In genomic region chr1:221829327-221830011, GRCh38 we compare ENCODE assay signal across 8 cellular contexts.
DNase-seq lines count a peak whose midpoint lies in the region; ATAC-seq and TF ChIP-seq lines count a peak whose summit lies in the region.

No MANE protein-coding gene starts in this region.

- peaks cover 12 to 18% (median 15%) of the 10 kb centered on the region in 3 donors for H3K4me1 Mint-ChIP-seq in IgD-negative memory B cell

- WGBS in hepatocyte (ENCODE audit: low lambda C conversion rate, missing lambda C conversion rate) = 74% methylated on average over 5 of the region's 5 CpGs

- H3K79me2 ChIP-seq in hepatocyte = no peaks in the 10 kb centered on the region

- no peaks in the 10 kb centered on the region for H3K27me3 Mint-ChIP-seq in IgD-negative memory B cell

- H3K27ac Mint-ChIP-seq in IgD-negative memory B cell = peak overlapping the region in 2 of 3 donors; percentile 37 to 49

- H3K4me3 ChIP-seq in hepatocyte = no peak overlapping the region

- DNase-seq in AG20443 (ENCODE audit: low spot score) = peak; percentile 86
- DNase-seq in activated effector memory CD4-positive, alpha-beta T cell treated with anti-CD3 and anti-CD28 coated beads, Interleukin-2, amount 50 U/mL, for 16 hours = peak; percentile 81
- DNase-seq in lung microvascular endothelial cell (ENCODE audit: low read depth in 2 of 2) = peak; percentile 91 to 96
- no peak for DNase-seq in hepatocyte (ENCODE audit: low spot score)
- DNase-seq in LoVo (ENCODE audit: low spot score) = no peak

- no peak for TF ChIP-seq CTCF in hepatocyte (IDR thresholded peaks at IDR 0.05; ENCODE audit: poor library complexity)

- H3K4me2 ChIP-seq in hepatocyte = no peak overlapping the region

- peak overlapping the region in 1 of 4 donors; percentile 48 for H3K4me3 Mint-ChIP-seq in IgD-negative memory B cell

- ATAC-seq in GM19035 (IDR thresholded peaks at IDR 0.05; ENCODE audit: unreplicated experiment) (no peak), GM21360 (IDR thresholded peaks at IDR 0.05; ENCODE audit: unreplicated experiment) (no peak)

- H3K9me2 ChIP-seq in hepatocyte (replicated peaks; ENCODE audit: insufficient read depth) = no peaks in the 10 kb centered on the region

- H3K27ac ChIP-seq in hepatocyte = no peak overlapping the region

- H3K9me3 ChIP-seq in hepatocyte (ENCODE audit: low read depth) = no peaks in the 10 kb centered on the region

- H4K20me1 ChIP-seq in hepatocyte (ENCODE audit: insufficient read depth, poor library complexity, severe bottlenecking) = no peaks in the 10 kb centered on the region

- H2AFZ ChIP-seq in hepatocyte = no peak overlapping the region

- H3K4me1 ChIP-seq in hepatocyte (ENCODE audit: insufficient read depth) = no peaks in the 10 kb centered on the region

- no peaks in the 10 kb centered on the region for H3K27me3 ChIP-seq in hepatocyte

- H3K36me3 Mint-ChIP-seq in IgD-negative memory B cell = no peaks in the 10 kb centered on the region

- H3K9me3 Mint-ChIP-seq in IgD-negative memory B cell = peaks cover 0 to 1% (median 0%) of the 10 kb centered on the region in 3 donors

- H3K36me3 ChIP-seq in hepatocyte (replicated peaks; ENCODE audit: insufficient read depth, low read depth) = no peaks in the 10 kb centered on the region

Comparison
In these comparisons a context has a peak if more than half of its experiments do, and no peak if none do; other contexts are left out.
1. DNase-seq: peak in AG20443 (single experiment), activated effector memory CD4-positive, alpha-beta T cell treated with anti-CD3 and anti-CD28 coated beads, Interleukin-2, amount 50 U/mL, for 16 hours (single experiment) and lung microvascular endothelial cell (2 of 2); none in hepatocyte (single experiment) and LoVo (single experiment).